ENCODE assay signal across 10 cellular contexts in the genomic region with DNA sequence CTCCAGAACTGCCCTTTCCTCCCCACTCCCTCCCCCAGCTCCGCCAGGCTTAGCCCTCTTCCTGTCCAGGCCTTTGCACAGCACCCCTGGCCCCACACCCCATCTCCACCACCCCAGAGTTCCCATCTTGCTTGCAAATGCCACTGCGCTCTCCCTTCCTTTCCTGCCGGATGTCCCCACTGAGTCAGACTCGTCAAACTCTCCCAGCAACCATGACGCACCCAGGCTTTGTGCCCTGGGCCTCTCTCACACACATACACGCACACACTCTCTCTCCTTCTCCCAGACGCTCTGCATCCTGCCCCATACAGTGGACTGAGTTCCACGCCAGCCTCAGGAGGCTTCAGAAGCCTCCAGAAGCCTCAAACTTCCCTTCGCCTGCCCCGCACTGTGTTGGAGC. TPM values are rescaled to one million over a fixed set of nuclear protein-coding genes. Genes with fewer than 3 reads are reported as not detected.
DNase-seq lines count a peak whose midpoint lies in the region; ATAC-seq and TF ChIP-seq lines count a peak whose summit lies in the region.
"Had no signal": no experiment of that assay in that cellular context is flagged by ENCODE, and none has a peak within 500 bp of the region (broad histone marks: within the 10 kb centered on the region; RNA-seq: fewer than 3 reads in every experiment).

No MANE protein-coding gene starts in this region.

- peak overlapping the region; percentile 100 for H3K27ac ChIP-seq in PC-3 (ENCODE audit: low read length)
- peak overlapping the region; percentile 93 to 96 for H3K27ac ChIP-seq in esophagus (ENCODE audit: low read depth in 2 of 2, low read length in 1 of 2)
- H3K27ac ChIP-seq in osteoblast (ENCODE audit: low read depth, low read length): peak overlapping the region; percentile 99
- H3K27ac ChIP-seq in testis: no peak overlapping the region

- POLR2A ChIA-PET in PC-3 (lab: Charles Lee; ENCODE audit: unreplicated experiment): interaction anchor here (0.6 to 0.7 kb wide), 2 partner anchors 14 to 112 kb away, joined by 4 read pairs; a partner anchor contains a TSS

- ATAC-seq in PC-3 (peak; percentile 47), HG02885 (IDR thresholded peaks at IDR 0.05; ENCODE audit: poor library complexity, unreplicated experiment) (no peak)

- intact Hi-C loops in PC-3 (cut with micrococcal nuclease): loop anchor here (5.0 to 10.0 kb wide), 3 partner anchors 64 to 161 kb away; a partner anchor contains a TSS
- intact Hi-C loops in testis (cut with DNase I; ENCODE audit: low total_unique reads): no loop called here

- H2AFZ ChIP-seq in PC-3 (ENCODE audit: low read length): no peak overlapping the region
- peak overlapping the region; percentile 66 for H2AFZ ChIP-seq in osteoblast (ENCODE audit: low read length)

- H3K4me1 ChIP-seq in PC-3 (ENCODE audit: insufficient read depth, low read length): peaks cover 91% of the 10 kb centered on the region
- peaks cover 9 to 55% of the 10 kb centered on the region in 2 donors for H3K4me1 ChIP-seq in esophagus (ENCODE audit: control insufficient read depth in 2 of 2, insufficient read depth in 2 of 2, low read length in 1 of 2)
- peaks cover 57% of the 10 kb centered on the region for H3K4me1 ChIP-seq in osteoblast (ENCODE audit: insufficient read depth, low read length)
- peaks cover 27% of the 10 kb centered on the region for H3K4me1 ChIP-seq in testis

- H3K9me3 ChIP-seq in PC-3 (ENCODE audit: low read length): no peaks in the 10 kb centered on the region
- no peaks in the 10 kb centered on the region for H3K9me3 ChIP-seq in esophagus (ENCODE audit: control insufficient read depth in 2 of 2, insufficient read depth in 1 of 2, low read depth in 1 of 2, low read length in 1 of 2)
- no peaks in the 10 kb centered on the region for H3K9me3 ChIP-seq in osteoblast (ENCODE audit: low read depth, low read length)
- H3K9me3 ChIP-seq in testis: no peaks in the 10 kb centered on the region

- CTCF ChIA-PET in PC-3 (lab: Charles Lee): interaction anchor here (2.0 to 2.2 kb wide), 2 partner anchors 24 to 78 kb away, joined by 9 to 10 read pairs; no protein-coding TSS in a partner anchor

- DNase-seq in AG09309 (ENCODE audit: low read depth): peak; percentile 49
- DNase-seq in PC-3: peak; percentile 97
- DNase-seq in osteoblast (ENCODE audit: insufficient read length, low spot score, missing footprints): peak; percentile 97
- DNase-seq in testis: no peak
- no peak for DNase-seq in DMS 273 treated with DMSO at 0.1 percent for 48 hours (lab: John Stamatoyannopoulos, UW)
- no peak for DNase-seq in NOMO-1 treated with dmso at 0.1 percent for 144 hours (lab: John Stamatoyannopoulos, UW; ENCODE audit: unreplicated experiment)
- DNase-seq: natural killer cell had no signal

- no peaks in the 10 kb centered on the region for H4K20me1 ChIP-seq in PC-3 (ENCODE audit: low read length)
- H4K20me1 ChIP-seq in osteoblast (ENCODE audit: insufficient read depth, low read length): no peaks in the 10 kb centered on the region

- peaks cover 11% of the 10 kb centered on the region for H3F3A ChIP-seq in PC-3 (ENCODE audit: low read length, unreplicated experiment)

- H3K79me2 ChIP-seq in PC-3 (ENCODE audit: low read length) (peaks cover 33% of the 10 kb centered on the region), osteoblast (ENCODE audit: insufficient read depth, low read length) (peaks cover 13% of the 10 kb centered on the region)

- TF ChIP-seq CTCF in AG09309 (IDR thresholded peaks at IDR 0.05; ENCODE audit: control insufficient read depth, insufficient read depth, low read depth, low read length, missing control alignments) (no peak), PC-3 (conservative IDR thresholded peaks at IDR 0.05; ENCODE audit: low read depth, low read length) (no peak), osteoblast (IDR thresholded peaks at IDR 0.05; ENCODE audit: extremely low read depth, low read depth, low read length) (no peak), testis (IDR thresholded peaks at IDR 0.05) (no peak)

- 67 to 73% methylated on average over 10 of the region's 10 CpGs for WGBS in esophagus, 2 donors
- 81 to 94% methylated on average over 10 of the region's 10 CpGs for WGBS in testis, 2 donors

- H3K9ac ChIP-seq in PC-3 (ENCODE audit: low read length): peak overlapping the region; percentile 98

- H3K27me3 ChIP-seq in PC-3 (ENCODE audit: low read length): no peaks in the 10 kb centered on the region
- no peaks in the 10 kb centered on the region for H3K27me3 ChIP-seq in esophagus (ENCODE audit: control insufficient read depth in 1 of 2, insufficient read depth in 2 of 2, low read length in 2 of 2)
- H3K27me3 ChIP-seq in osteoblast (ENCODE audit: insufficient read depth, low read length): no peaks in the 10 kb centered on the region
- H3K27me3 ChIP-seq in testis: no peaks in the 10 kb centered on the region

- TF ChIP-seq POLR2A in testis (IDR thresholded peaks at IDR 0.05): no peak

- no TSS peak for BruUV-seq in PC-3 (replicated peaks; lab: Mats Ljungman, UMichigan)

- H3K4me3 ChIP-seq in AG09309 (ENCODE audit: control insufficient read depth, low read depth, low read length) (no peak overlapping the region), PC-3 (ENCODE audit: low read length) (peak overlapping the region; percentile 48), esophagus (ENCODE audit: low read depth in 1 of 2, low read length in 2 of 2) (no peak overlapping the region), osteoblast (ENCODE audit: insufficient read depth, low read length) (peak overlapping the region; percentile 11), testis (no peak overlapping the region)

- no peaks in the 10 kb centered on the region for H3K36me3 ChIP-seq in PC-3 (ENCODE audit: low read depth, low read length)
- peaks cover 0 to under 1% of the 10 kb centered on the region in 2 donors for H3K36me3 ChIP-seq in esophagus (ENCODE audit: control insufficient read depth in 2 of 2, insufficient read depth in 2 of 2, low read length in 1 of 2)
- H3K36me3 ChIP-seq in osteoblast (ENCODE audit: insufficient read depth, low read length): no peaks in the 10 kb centered on the region
- no peaks in the 10 kb centered on the region for H3K36me3 ChIP-seq in testis (ENCODE audit: low read depth, missing control alignments)

- H3K4me2 ChIP-seq in PC-3 (ENCODE audit: low read length): peak overlapping the region; percentile 80
- peak overlapping the region; percentile 44 for H3K4me2 ChIP-seq in osteoblast (ENCODE audit: insufficient read depth, low read length)

- H3K9me2 ChIP-seq in PC-3 (replicated peaks; ENCODE audit: low read length): no peaks in the 10 kb centered on the region

RNA-seq across cellular contexts. Expression of a gene that starts 2.8 kb away (rescaled TPM):
- total RNA-seq in PC-3 (2014; rRNA removed): 56.1 and 101 TPM in 2 replicates
- 10 to 100 TPM; 21.1 to 58.1 TPM for polyA plus RNA-seq in esophagus
- 18.3 and 23.9 TPM in 2 replicates for total RNA-seq in osteoblast
- total RNA-seq in testis: 10 to 100 TPM; 36.8 to 38.9 TPM
- polyA plus RNA-seq in testis (ENCODE audit: insufficient read depth, low read depth, low replicate concordance): 20.4 TPM

RNA-seq across cellular contexts. Expression of a gene that starts 7.3 kb away (rescaled TPM):
- total RNA-seq in PC-3 (2014; rRNA removed): not detected in 2 replicates
- 1 to 10 TPM in 1 of 2 donors, under 1 TPM in 1; 0.25 to 2.8 TPM for polyA plus RNA-seq in esophagus
- total RNA-seq in osteoblast: not detected in 2 replicates
- total RNA-seq in testis: not detected
- polyA plus RNA-seq in testis (ENCODE audit: insufficient read depth, low read depth, low replicate concordance): not detected
- total RNA-seq: natural killer cell; T-helper 2 cell treated with Interferon-gamma antibody and Interleukin-4, amounts not matched to agents 100 ng/mL and 5 ng/mL, for 36 hours had no signal

RNA-seq across cellular contexts. Expression of a gene that starts 14.5 kb away (rescaled TPM):
- 0.87 and 2.7 TPM in 2 replicates for total RNA-seq in PC-3 (2014; rRNA removed)
- 1 to 10 TPM in 1 of 2 donors, under 1 TPM in 1; 0.33 to 1.3 TPM for polyA plus RNA-seq in esophagus
- total RNA-seq in osteoblast: 0.29 and 0.36 TPM in 2 replicates
- total RNA-seq in testis: 1 to 10 TPM; 4.4 to 7.6 TPM
- 3.0 TPM for polyA plus RNA-seq in testis (ENCODE audit: insufficient read depth, low read depth, low replicate concordance)

RNA-seq across cellular contexts. Expression of a gene that starts 20.0 kb away (rescaled TPM):
- total RNA-seq in PC-3 (2014; rRNA removed): 22.1 and 32.1 TPM in 2 replicates
- 1 to 10 TPM; 6.4 to 7.0 TPM for polyA plus RNA-seq in esophagus
- total RNA-seq in osteoblast: 16.8 and 17.7 TPM in 2 replicates
- total RNA-seq in testis: 10 to 100 TPM; 31.8 to 49.8 TPM
- polyA plus RNA-seq in testis (ENCODE audit: insufficient read depth, low read depth, low replicate concordance): 43.4 TPM

RNA-seq across cellular contexts. Expression of a gene that starts 35.8 kb away (rescaled TPM):
- total RNA-seq in PC-3 (2014; rRNA removed) (1.3 and 3.2 TPM in 2 replicates), osteoblast (under 0.01 TPM in 2 replicates), testis (1 to 10 TPM; 8.8 to 9.7 TPM)
- polyA plus RNA-seq in esophagus (1 to 10 TPM; 5.3 to 7.3 TPM), testis (ENCODE audit: insufficient read depth, low read depth, low replicate concordance) (13.6 TPM)

Comparison
In these comparisons a context has a peak if more than half of its experiments do, and no peak if none do; other contexts are left out.
1. DNase-seq: peak in AG09309 (single experiment), PC-3 (single experiment) and osteoblast (single experiment); none in testis (single experiment), DMS 273 treated with DMSO at 0.1 percent for 48 hours (single experiment) and NOMO-1 treated with dmso at 0.1 percent for 144 hours (single experiment).
2. H3K4me3 ChIP-seq: peak in PC-3 (single experiment) and osteoblast (single experiment); none in AG09309 (single experiment), esophagus (0 of 2) and testis (0 of 2).
3. H3K27ac ChIP-seq: peak in PC-3 (single experiment), esophagus (2 of 2) and osteoblast (single experiment); none in testis (0 of 2).